ENCODE assay signal across 8 cellular contexts in the genomic region with DNA sequence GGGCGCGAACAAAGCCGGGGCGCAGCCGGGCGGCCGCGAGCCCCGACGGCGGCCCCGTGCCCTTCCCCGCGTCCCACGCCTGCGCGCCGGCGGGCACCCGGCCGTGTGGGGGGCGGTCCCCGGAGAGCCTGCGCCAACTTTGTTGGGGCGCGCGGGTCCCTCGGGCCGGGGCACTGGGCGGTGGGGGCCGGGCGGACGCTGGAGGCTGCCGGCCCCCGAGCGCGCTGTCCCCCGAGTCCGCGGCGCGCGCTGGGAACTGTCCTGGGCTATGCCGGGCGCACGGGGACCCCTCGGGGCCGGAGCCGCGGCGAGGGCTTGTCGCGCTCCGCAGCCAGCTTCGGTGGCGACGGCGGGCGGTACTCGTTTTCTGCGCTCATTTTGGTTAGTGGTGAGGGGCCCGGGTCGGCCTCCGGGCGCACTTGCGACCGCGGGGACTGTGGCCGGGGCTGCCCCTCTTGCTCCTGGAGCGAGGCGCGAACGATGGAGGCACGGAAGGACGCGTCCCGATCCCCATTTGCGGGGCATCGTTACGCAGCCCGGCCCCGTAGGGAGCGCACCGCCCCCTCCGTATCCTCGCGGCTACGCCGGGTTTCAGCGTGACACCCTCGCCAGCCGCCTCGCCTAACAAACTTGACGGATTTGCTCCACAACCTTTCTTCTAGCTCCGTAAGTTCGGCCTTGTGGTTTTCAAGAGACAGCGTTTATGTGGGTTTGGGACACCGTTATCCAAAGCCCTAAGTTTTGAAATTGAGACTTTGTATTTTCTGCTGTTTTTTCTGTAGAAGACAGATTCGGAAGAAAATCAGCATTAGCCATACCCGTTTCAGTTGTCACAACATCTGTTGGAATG. TPM values are rescaled to one million over a fixed set of nuclear protein-coding genes. Genes with fewer than 3 reads are reported as not detected.
DNase-seq lines count a peak whose midpoint lies in the region; ATAC-seq, FAIRE-seq and TF ChIP-seq lines count a peak whose summit lies in the region.

No MANE protein-coding gene starts in this region.

- peak overlapping the region; percentile 79 for H3K27ac Mint-ChIP-seq in glutamatergic neuron (ENCODE audit: unreplicated experiment)

- H3K27me3 Mint-ChIP-seq in glutamatergic neuron (ENCODE audit: unreplicated experiment) = peaks cover 18% of the 10 kb centered on the region

- BruUV-seq in A673 (replicated peaks; lab: Mats Ljungman, UMichigan) (no TSS peak), PC-9 (replicated peaks; lab: Mats Ljungman, UMichigan) (no TSS peak)

- H3K36me3 ChIP-seq in A673 (ENCODE audit: insufficient read depth, low read length, poor library complexity, severe bottlenecking) (peaks cover 23% of the 10 kb centered on the region), PC-9 (ENCODE audit: low read depth) (peaks cover 15% of the 10 kb centered on the region), pancreas (peaks cover 2 to 13% (median 8%) of the 10 kb centered on the region in 3 donors)

- intact Hi-C loops in A673 (cut with micrococcal nuclease; ENCODE audit: unreplicated experiment) = no loop called here
- intact Hi-C loops in PC-9 (cut with micrococcal nuclease; ENCODE audit: unreplicated experiment) = loop anchor here (1.0 to 5.0 kb wide), 4 partner anchors 22 to 213 kb away; a partner anchor contains a TSS
- intact Hi-C loops in pancreas (cut with DNase I) = no loop called here

- peak overlapping the region; percentile 91 for H3K4me3 ChIP-seq in A673 (ENCODE audit: low read depth, low read length, poor library complexity, severe bottlenecking)
- peak overlapping the region; percentile 98 for H3K4me3 ChIP-seq in PC-9
- H3K4me3 ChIP-seq in pancreas = peak overlapping the region; percentile 77 to 94 (median 88)

- peak overlapping the region; percentile 89 for H2AFZ ChIP-seq in PC-9

- H3K27me3 ChIP-seq in A673 (replicated peaks; ENCODE audit: insufficient read depth, low read depth, low read length, poor library complexity) (no peaks in the 10 kb centered on the region), PC-9 (ENCODE audit: insufficient read depth, low read depth) (no peaks in the 10 kb centered on the region), pancreas (no peaks in the 10 kb centered on the region)

- no peaks in the 10 kb centered on the region for H3K9me2 ChIP-seq in PC-9 (ENCODE audit: insufficient read depth)

- CTCF ChIA-PET in A673 (lab: Charles Lee) (interaction anchor here (0.5 kb wide), 1 partner anchor 44 kb away, joined by 3 read pairs; no protein-coding TSS in a partner anchor), PC-9 (lab: Charles Lee) (no interaction called here)

- H3K9me3 ChIP-seq in A673 (ENCODE audit: low read depth, low read length, poor library complexity, severe bottlenecking) = no peaks in the 10 kb centered on the region
- H3K9me3 ChIP-seq in PC-9 (ENCODE audit: insufficient read depth, low read depth) = no peaks in the 10 kb centered on the region
- no peaks in the 10 kb centered on the region for H3K9me3 ChIP-seq in pancreas

- H3K4me3 Mint-ChIP-seq in glutamatergic neuron (ENCODE audit: unreplicated experiment) = peak overlapping the region; percentile 93

- peaks cover 25% of the 10 kb centered on the region for H3K4me1 Mint-ChIP-seq in glutamatergic neuron (ENCODE audit: low read depth, unreplicated experiment)

- H3K4me2 ChIP-seq in PC-9 = peak overlapping the region; percentile 86

- POLR2A ChIA-PET in A673 (lab: Charles Lee; ENCODE audit: low non-redundant PET) = no interaction called here
- POLR2A ChIA-PET in PC-9 (lab: Charles Lee; ENCODE audit: unreplicated experiment) = no interaction called here

- WGBS in pancreas, 2 donors = 0 to 1% methylated on average over 62 to 100 of the region's 100 CpGs

- H3K9me3 Mint-ChIP-seq in glutamatergic neuron (ENCODE audit: unreplicated experiment) = peaks cover 23% of the 10 kb centered on the region

- H3K4me1 ChIP-seq in A673 (ENCODE audit: insufficient read depth, low read length, poor library complexity, severe bottlenecking) = peaks cover 4% of the 10 kb centered on the region
- H3K4me1 ChIP-seq in PC-9 (replicated peaks; ENCODE audit: insufficient read depth) = peaks cover 26% of the 10 kb centered on the region
- peaks cover 16 to 26% (median 21%) of the 10 kb centered on the region in 3 donors for H3K4me1 ChIP-seq in pancreas

- peaks cover 12% of the 10 kb centered on the region; the same call in 1 of the 2 replicates for H3F3A ChIP-seq in PC-9 (ENCODE audit: insufficient read depth, low read depth)

- no peak for TF ChIP-seq CTCF in A673 (conservative IDR thresholded peaks at IDR 0.05; ENCODE audit: low read depth, low read length)
- no peak for TF ChIP-seq CTCF in PC-9 (conservative IDR thresholded peaks at IDR 0.05)
- no peak for TF ChIP-seq CTCF in glutamatergic neuron (IDR thresholded peaks at IDR 0.05; ENCODE audit: partially characterized antibody, unreplicated experiment)
- TF ChIP-seq CTCF in pancreas (IDR thresholded peaks at IDR 0.05) = no peak

- H3K79me2 ChIP-seq in PC-9 (ENCODE audit: low read depth) = peaks cover 89% of the 10 kb centered on the region

- no peak for FAIRE-seq in pancreas (lab: Jason Lieb, UNC)

- H4K20me1 ChIP-seq in PC-9 (ENCODE audit: insufficient read depth) = peaks cover 76% of the 10 kb centered on the region

- ATAC-seq in GM18498 (IDR thresholded peaks at IDR 0.05; ENCODE audit: unreplicated experiment) (peak; percentile 20), HG03095 (IDR thresholded peaks at IDR 0.05; ENCODE audit: unreplicated experiment) (peak; percentile 28), pancreas (peak in 3 of 4 donors; percentile 35 to 39 (median 39)), GM18520 (IDR thresholded peaks at IDR 0.05; ENCODE audit: unreplicated experiment) (no peak)

- DNase-seq in A673 (ENCODE audit: low spot score) = peak; percentile 77
- peak; percentile 53 to 70 for DNase-seq in PC-9
- peak; percentile 64 for DNase-seq in activated naive CD4-positive, alpha-beta T cell treated with Interleukin-2 at 50 U/mL for 16 hours
- peak; percentile 70 for DNase-seq in glutamatergic neuron
- peak; percentile 40 to 84 (median 54) for DNase-seq in pancreas

- H3K36me3 Mint-ChIP-seq in glutamatergic neuron (ENCODE audit: unreplicated experiment) = no peaks in the 10 kb centered on the region

- H3K27ac ChIP-seq in A673 (ENCODE audit: low read depth, low read length, poor library complexity, severe bottlenecking) (peak overlapping the region; percentile 84), PC-9 (no peak overlapping the region), pancreas (peak overlapping the region; percentile 26 to 99 (median 68))

RNA-seq across cellular contexts. Expression of a gene that starts 0.6 kb away (rescaled TPM):
- total RNA-seq in A673 (2021) (34.7 and 39.6 TPM in 2 replicates), PC-9 (2021) (22.4 and 29.0 TPM in 2 replicates), glutamatergic neuron (ENCODE audit: unreplicated experiment) (50.4 TPM), pancreas (1 to 10 TPM; 6.6 to 9.7 (median 7.4) TPM)
- 10 to 100 TPM; 13.0 to 19.3 TPM for polyA plus RNA-seq in pancreas

RNA-seq across cellular contexts. Expression of a gene that starts 1.0 kb away (rescaled TPM):
- total RNA-seq in A673 (2021) = 555 and 593 TPM in 2 replicates
- 367 and 391 TPM in 2 replicates for total RNA-seq in PC-9 (2021)
- 289 TPM for total RNA-seq in glutamatergic neuron (ENCODE audit: unreplicated experiment)
- 100 to 1,000 TPM in 1 of 6 donors, 10 to 100 TPM in 5; 55.6 to 105 (median 74.3) TPM for total RNA-seq in pancreas
- 100 to 1,000 TPM in 1 of 2 donors, 10 to 100 TPM in 1; 67.9 to 119 TPM for polyA plus RNA-seq in pancreas

RNA-seq across cellular contexts. Expression of a gene that starts 21.9 kb away (rescaled TPM):
- total RNA-seq in A673 (2021) = 72.5 and 80.2 TPM in 2 replicates
- 61.5 and 67.2 TPM in 2 replicates for total RNA-seq in PC-9 (2021)
- total RNA-seq in glutamatergic neuron (ENCODE audit: unreplicated experiment) = 73.6 TPM
- total RNA-seq in pancreas = 10 to 100 TPM; 14.9 to 19.7 (median 16.7) TPM
- 10 to 100 TPM in 1 of 2 donors, 1 to 10 TPM in 1; 8.4 to 20.1 TPM for polyA plus RNA-seq in pancreas

RNA-seq across cellular contexts. Expression of a gene that starts 38.6 kb away (rescaled TPM):
- total RNA-seq in A673 (2021) (40.9 and 48.1 TPM in 2 replicates), PC-9 (2021) (58.1 and 62.5 TPM in 2 replicates), glutamatergic neuron (ENCODE audit: unreplicated experiment) (27.1 TPM), pancreas (10 to 100 TPM in 5 of 6 donors, 1 to 10 TPM in 1; 9.7 to 21.1 (median 13.1) TPM)
- 10 to 100 TPM; 36.2 to 55.3 TPM for polyA plus RNA-seq in pancreas
